ENCODE assay signal across 20 cellular contexts in genomic region chr9:15253786-15254185, GRCh38.
"Had no signal": no experiment of that assay in that cellular context is flagged by ENCODE, and none has a peak within 500 bp of the region (broad histone marks: within the 10 kb centered on the region; RNA-seq: fewer than 3 reads in every experiment).

No MANE protein-coding gene starts in this region.

- H3K4me1 Mint-ChIP-seq: stimulated activated memory B cell treated with anti-CD40 and anti-IgM and Interleukin-4, amounts not matched to agents 10 μg/mL and 1 μg/mL and 100 μg/mL, for 72 hours had no signal

- DNase-seq: effector memory CD8-positive, alpha-beta T cell; erythroblast; hippocampal formation; mammary epithelial cell; natural killer cell; nucleus accumbens; pancreas; right cardiac atrium; stimulated activated CD4-positive, alpha-beta T cell treated with anti-CD3 and anti-CD28 coated beads, Interleukin-15, amount 100 ng/mL, for 24 hours; stimulated activated CD4-positive, alpha-beta T cell treated with anti-CD3 and anti-CD28 coated beads, Interleukin-1b, Interleukin-23, amount 100 ng/mL, for 48 hours; stimulated activated CD4-positive, alpha-beta T cell treated with anti-CD3 and anti-CD28 coated beads, Interleukin-4, amount 100 ng/mL, for 24 hours; stimulated activated naive CD8-positive, alpha-beta T cell treated with anti-CD3 and anti-CD28 coated beads, Interleukin-15, amount 100 ng/mL, for 72 hours had no signal

- H3K36me3 Mint-ChIP-seq: natural killer cell, neural progenitor cell had no signal

- H3K4me3 ChIP-seq: neural progenitor cell, pancreas, thoracic aorta had no signal

- H3K27me3 Mint-ChIP-seq: central memory CD8-positive, alpha-beta T cell; dendritic cell treated with granulocyte-macrophage colony-stimulating factor and Interleukin-4, amounts not matched to agents 40 ng/mL and 50 ng/mL, for 4 days; effector memory CD8-positive, alpha-beta T cell; progenitor cell of endocrine pancreas; stimulated activated memory B cell treated with anti-CD40 and anti-IgM and Interleukin-4, amounts not matched to agents 10 μg/mL and 1 μg/mL and 100 μg/mL, for 72 hours; stimulated activated naive CD8-positive, alpha-beta T cell treated with anti-CD3 and anti-CD28 coated beads, Interleukin-15, amount 100 ng/mL, for 72 hours had no signal

- H3K36me3 ChIP-seq: neural progenitor cell, pancreas, thoracic aorta had no signal

- H3K4me3 Mint-ChIP-seq: central memory CD8-positive, alpha-beta T cell; dendritic cell treated with granulocyte-macrophage colony-stimulating factor and Interleukin-4, amounts not matched to agents 40 ng/mL and 50 ng/mL, for 4 days; effector memory CD8-positive, alpha-beta T cell; natural killer cell; neural progenitor cell; stimulated activated memory B cell treated with anti-CD40 and anti-IgM and Interleukin-4, amounts not matched to agents 10 μg/mL and 1 μg/mL and 100 μg/mL, for 72 hours; stimulated activated naive CD8-positive, alpha-beta T cell treated with anti-CD3 and anti-CD28 coated beads, Interleukin-15, amount 100 ng/mL, for 72 hours had no signal

- H2AFZ ChIP-seq: neural progenitor cell had no signal

- H3K27ac Mint-ChIP-seq: dendritic cell treated with granulocyte-macrophage colony-stimulating factor and Interleukin-4, amounts not matched to agents 40 ng/mL and 50 ng/mL, for 4 days; natural killer cell; neural progenitor cell; progenitor cell of endocrine pancreas; stimulated activated memory B cell treated with anti-CD40 and anti-IgM and Interleukin-4, amounts not matched to agents 10 μg/mL and 1 μg/mL and 100 μg/mL, for 72 hours; stimulated activated naive CD8-positive, alpha-beta T cell treated with anti-CD3 and anti-CD28 coated beads, Interleukin-15, amount 100 ng/mL, for 72 hours had no signal

- H3K9me3 Mint-ChIP-seq: central memory CD8-positive, alpha-beta T cell; dendritic cell treated with granulocyte-macrophage colony-stimulating factor and Interleukin-4, amounts not matched to agents 40 ng/mL and 50 ng/mL, for 4 days; effector memory CD8-positive, alpha-beta T cell; natural killer cell; neural progenitor cell; stimulated activated memory B cell treated with anti-CD40 and anti-IgM and Interleukin-4, amounts not matched to agents 10 μg/mL and 1 μg/mL and 100 μg/mL, for 72 hours had no signal

- H3K9me3 ChIP-seq: pancreas, thoracic aorta had no signal

- H3K9ac ChIP-seq: neural progenitor cell had no signal

- H3K27ac ChIP-seq: foreskin keratinocyte, neural progenitor cell, pancreas, thoracic aorta had no signal

- H3K4me2 ChIP-seq: neural progenitor cell had no signal

- H3K27me3 ChIP-seq: foreskin keratinocyte, neural progenitor cell, pancreas had no signal

- ATAC-seq: effector memory CD8-positive, alpha-beta T cell; foreskin keratinocyte; left lobe of liver; natural killer cell; pancreas; right cardiac atrium; stimulated activated memory B cell treated with anti-CD40 and anti-IgM and Interleukin-4, amounts not matched to agents 10 μg/mL and 1 μg/mL and 100 μg/mL, for 72 hours; stimulated activated naive CD8-positive, alpha-beta T cell treated with anti-CD3 and anti-CD28 coated beads, Interleukin-15, amount 100 ng/mL, for 72 hours had no signal

- H3K4me1 ChIP-seq: foreskin keratinocyte, pancreas had no signal
